In genomic region chr13:49810464-49810824, GRCh38 we compare ENCODE assay signal across 18 cellular contexts. TPM values are rescaled to one million over a fixed set of nuclear protein-coding genes. Genes with fewer than 3 reads are reported as not detected.
DNase-seq lines count a peak whose midpoint lies in the region; ATAC-seq and TF ChIP-seq lines count a peak whose summit lies in the region.
"Had no signal": no experiment of that assay in that cellular context is flagged by ENCODE, and none has a peak within 500 bp of the region (broad histone marks: within the 10 kb centered on the region; RNA-seq: fewer than 3 reads in every experiment).

No MANE protein-coding gene starts in this region.

- 80 to 88% (median 82%) methylated on average over 2 of the region's 2 CpGs for WGBS in heart left ventricle, 4 donors

- no peaks in the 10 kb centered on the region for H3K36me3 Mint-ChIP-seq in mesothelial cell of epicardium
- no peaks in the 10 kb centered on the region for H3K36me3 Mint-ChIP-seq in type B pancreatic cell
- H3K36me3 Mint-ChIP-seq: CD4-positive, alpha-beta memory T cell had no signal

- H3F3A ChIP-seq in PC-3 (ENCODE audit: low read length, unreplicated experiment): no peaks in the 10 kb centered on the region

- H3K27me3 Mint-ChIP-seq in mesothelial cell of epicardium (ENCODE audit: low read depth): peaks cover 22% of the 10 kb centered on the region
- no peaks in the 10 kb centered on the region for H3K27me3 Mint-ChIP-seq in type B pancreatic cell

- DNase-seq in PC-3 (peak; percentile 20), heart left ventricle (no peak), mesothelial cell of epicardium (ENCODE audit: low spot score in 2 of 2, unreplicated experiment in 2 of 2) (no peak), type B pancreatic cell (ENCODE audit: extremely low spot score, unreplicated experiment) (no peak), iPS-NIHi7 (ENCODE audit: extremely low spot score) (no peak)
- no peak for DNase-seq in stimulated activated CD4-positive, alpha-beta T cell treated with anti-CD3 and anti-CD28 coated beads, Interleukin-2, amount 100 ng/mL, for 48 hours
- DNase-seq: BE2C; CD4-positive, alpha-beta memory T cell; DND-41; GDM1; GOT3; MM.1S; NCI-H1105 treated with DMSO at 0.1 percent for 48 hours; NCI-H187; NCI-H2171 treated with DMSO at 0.1 percent for 48 hours; NCI-H510A treated with DMSO at 0.1 percent for 48 hours; SIG-M5 had no signal

- no peaks in the 10 kb centered on the region for H3K9me2 ChIP-seq in PC-3 (replicated peaks; ENCODE audit: low read length)

- H3K4me3 Mint-ChIP-seq in mesothelial cell of epicardium: no peak overlapping the region
- H3K4me3 Mint-ChIP-seq in type B pancreatic cell: no peak overlapping the region
- H3K4me3 Mint-ChIP-seq: CD4-positive, alpha-beta memory T cell had no signal

- no peak for ATAC-seq in PC-3
- peak in 3 of 4 donors; percentile 30 to 40 (median 40) for ATAC-seq in heart left ventricle
- no peak for ATAC-seq in HG03135 (IDR thresholded peaks at IDR 0.05; ENCODE audit: unreplicated experiment)

- H3K27ac ChIP-seq in PC-3 (ENCODE audit: low read length) (no peak overlapping the region), heart left ventricle (peak overlapping the region in 5 of 12 donors; percentile 19 to 56 (median 49))

- H3K36me3 ChIP-seq in PC-3 (ENCODE audit: low read depth, low read length): no peaks in the 10 kb centered on the region
- H3K36me3 ChIP-seq in heart left ventricle: no peaks in the 10 kb centered on the region
- H3K36me3 ChIP-seq: BE2C had no signal

- no peak for TF ChIP-seq CTCF in PC-3 (conservative IDR thresholded peaks at IDR 0.05; ENCODE audit: low read depth, low read length)
- no peak for TF ChIP-seq CTCF in heart left ventricle (IDR thresholded peaks at IDR 0.05)
- no peak for TF ChIP-seq CTCF in mesothelial cell of epicardium (IDR thresholded peaks at IDR 0.05; ENCODE audit: unreplicated experiment)
- no peak for TF ChIP-seq CTCF in type B pancreatic cell (conservative IDR thresholded peaks at IDR 0.05)

- no peaks in the 10 kb centered on the region for H4K20me1 ChIP-seq in PC-3 (ENCODE audit: low read length)

- no peak overlapping the region for H3K9ac ChIP-seq in PC-3 (ENCODE audit: low read length)

- H3K79me2 ChIP-seq in PC-3 (ENCODE audit: low read length): no peaks in the 10 kb centered on the region

- H3K9me3 Mint-ChIP-seq in mesothelial cell of epicardium (no peaks in the 10 kb centered on the region), type B pancreatic cell (no peaks in the 10 kb centered on the region)
- H3K9me3 Mint-ChIP-seq: CD4-positive, alpha-beta memory T cell had no signal

- CTCF ChIA-PET in PC-3 (lab: Charles Lee): no interaction called here

- intact Hi-C loops in PC-3 (cut with micrococcal nuclease) (no loop called here), heart left ventricle (cut with DNase I) (no loop called here)

- peaks cover 9% of the 10 kb centered on the region for H3K4me1 Mint-ChIP-seq in mesothelial cell of epicardium
- peaks cover 29% of the 10 kb centered on the region for H3K4me1 Mint-ChIP-seq in type B pancreatic cell (ENCODE audit: unreplicated experiment)
- H3K4me1 Mint-ChIP-seq: CD4-positive, alpha-beta memory T cell had no signal

- H2AFZ ChIP-seq in PC-3 (ENCODE audit: low read length): no peak overlapping the region

- H3K27me3 ChIP-seq in PC-3 (ENCODE audit: low read length) (no peaks in the 10 kb centered on the region), heart left ventricle (no peaks in the 10 kb centered on the region)
- H3K27me3 ChIP-seq: BE2C had no signal

- no peaks in the 10 kb centered on the region for H3K9me3 ChIP-seq in PC-3 (ENCODE audit: low read length)
- peaks cover 0 to 4% (median 0%) of the 10 kb centered on the region in 12 donors for H3K9me3 ChIP-seq in heart left ventricle
- H3K9me3 ChIP-seq: BE2C had no signal

- no peak overlapping the region for H3K4me3 ChIP-seq in PC-3 (ENCODE audit: low read length)
- no peak overlapping the region for H3K4me3 ChIP-seq in heart left ventricle

- no TSS peak for BruUV-seq in PC-3 (replicated peaks; lab: Mats Ljungman, UMichigan)

- H3K4me2 ChIP-seq in PC-3 (ENCODE audit: low read length): no peak overlapping the region

- no peak for TF ChIP-seq POLR2A in heart left ventricle (IDR thresholded peaks at IDR 0.05)

- H3K4me1 ChIP-seq in PC-3 (ENCODE audit: insufficient read depth, low read length) (0 out of 2 replicates have a peak, but pooled peaks cover 7% of the 10 kb centered on the region), heart left ventricle (peaks cover 0 to 25% (median 3%) of the 10 kb centered on the region in 12 donors)
- H3K4me1 ChIP-seq: BE2C had no signal

- H3K27ac Mint-ChIP-seq in mesothelial cell of epicardium (peak overlapping the region; percentile 62), type B pancreatic cell (peak overlapping the region; percentile 55)
- H3K27ac Mint-ChIP-seq: CD4-positive, alpha-beta memory T cell had no signal

- POLR2A ChIA-PET in PC-3 (lab: Charles Lee; ENCODE audit: unreplicated experiment): no interaction called here

RNA-seq across cellular contexts. Expression of gene KPNA3, which starts 18.0 kb away (rescaled TPM):
- total RNA-seq in PC-3 (2014; rRNA removed) (11.7 and 14.4 TPM in 2 replicates), heart left ventricle (100 to 1,000 TPM in 1 of 9 donors, 10 to 100 TPM in 8; 39.2 to 104 (median 56.5) TPM), mesothelial cell of epicardium (36.4 to 36.8 TPM (median 36.4 TPM) in 3 replicates), type B pancreatic cell (ENCODE audit: low replicate concordance) (36.5 and 40.1 TPM in 2 replicates)
- 10 to 100 TPM; 21.7 to 50.2 TPM for polyA plus RNA-seq in heart left ventricle

Comparison
In these comparisons a context has a peak if more than half of its experiments do, and no peak if none do; other contexts are left out.
1. ATAC-seq: peak in heart left ventricle (3 of 4); none in PC-3 (single experiment) and HG03135 (single experiment).